1 cellular context compared by ENCODE assay signal in genomic region chr7:157502701-157503111, GRCh38.
TF ChIP-seq lines count a peak whose summit lies in the region.

No MANE protein-coding gene starts in this region.

TF ChIP-seq in WTC11, 78 proteins besides CTCF, POLR2A, EP300 and RAD21 (continued from another document):
- TF ChIP-seq ZNF317 (CRISPR knock-in tag; IDR thresholded peaks at IDR 0.05; ENCODE audit: borderline replicate concordance, low read depth): no peak
- no peak for TF ChIP-seq FOXP1 (CRISPR knock-in tag; IDR thresholded peaks at IDR 0.05; ENCODE audit: borderline replicate concordance)
- no peak for TF ChIP-seq RELA (CRISPR knock-in tag; IDR thresholded peaks at IDR 0.05; ENCODE audit: borderline replicate concordance)
- TF ChIP-seq PREB (CRISPR knock-in tag; IDR thresholded peaks at IDR 0.05; ENCODE audit: borderline replicate concordance): no peak
- TF ChIP-seq FOXP4 (CRISPR knock-in tag; IDR thresholded peaks at IDR 0.05): no peak
